Comparison of ENCODE assay signal across 10 cellular contexts in the genomic region with DNA sequence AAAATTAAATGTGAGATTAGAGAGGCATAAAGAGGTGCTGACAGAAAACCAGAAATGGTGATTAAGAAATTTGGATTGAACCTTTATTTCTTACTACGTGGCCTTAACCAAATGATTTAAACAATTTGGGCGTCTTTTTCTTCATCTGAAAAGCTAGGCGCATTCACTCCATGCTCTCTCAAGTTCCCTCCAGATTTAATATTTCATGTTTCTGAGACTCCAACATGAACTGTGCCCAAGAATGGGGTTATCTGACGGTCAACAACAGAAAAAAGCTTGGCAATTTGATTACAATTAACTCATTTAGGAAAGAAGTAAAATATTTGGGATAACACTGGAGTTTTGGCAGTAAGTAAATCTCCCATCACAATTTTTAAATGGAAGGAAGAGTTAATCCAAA.
"Had no signal": no experiment of that assay in that cellular context is flagged by ENCODE, and none has a peak within 500 bp of the region (broad histone marks: within the 10 kb centered on the region; RNA-seq: fewer than 3 reads in every experiment).

No MANE protein-coding gene starts in this region.

- DNase-seq: activated CD4-positive, alpha-beta T cell treated with anti-CD3 and anti-CD28 coated beads, Interleukin-2, amount 10 ng/mL, durations not matched to agents 24 days and 14 days; dorsolateral prefrontal cortex; foreskin melanocyte; mammary epithelial cell; nephron progenitor cell; SK-N-SH; stimulated activated CD4-positive, alpha-beta T cell treated with anti-CD3 and anti-CD28 coated beads, Interleukin-15, amount 100 ng/mL, for 24 hours; stimulated activated CD4-positive, alpha-beta T cell treated with anti-CD3 and anti-CD28 coated beads, Interleukin-4, amount 100 ng/mL, for 24 hours; stimulated activated naive CD8-positive, alpha-beta T cell treated with anti-CD3 and anti-CD28 coated beads, Interleukin-15, amount 100 ng/mL, for 72 hours had no signal

- H3K27ac ChIP-seq: dorsolateral prefrontal cortex had no signal

- H3K9me3 ChIP-seq: SK-N-SH had no signal

- ATAC-seq: activated T-helper 17 cell treated with anti-CD3 and anti-CD28 coated beads, Interleukin-2, amount 50 U/mL, for 72 hours; stimulated activated naive CD8-positive, alpha-beta T cell treated with anti-CD3 and anti-CD28 coated beads, Interleukin-15, amount 100 ng/mL, for 72 hours had no signal

- H3K27me3 ChIP-seq: dorsolateral prefrontal cortex had no signal
